ENCODE assay signal across 8 cellular contexts in genomic region chrX:150899191-150899757, GRCh38. TPM values are rescaled to one million over a fixed set of nuclear protein-coding genes. Genes with fewer than 3 reads are reported as not detected.
DNase-seq lines count a peak whose midpoint lies in the region; ATAC-seq and TF ChIP-seq lines count a peak whose summit lies in the region.

No MANE protein-coding gene starts in this region.

- H3K27ac ChIP-seq in OCI-LY3 (ENCODE audit: low read length), result no peak overlapping the region
- H3K27ac ChIP-seq in neural cell (ENCODE audit: low read length), result peak overlapping the region; percentile 78

- no peaks in the 10 kb centered on the region for H3F3A ChIP-seq in neural cell (ENCODE audit: insufficient read depth, low read length, poor library complexity, severe bottlenecking)

- H3K27me3 ChIP-seq in OCI-LY3 (ENCODE audit: low read depth, low read length) (peaks cover 3% of the 10 kb centered on the region; the same call in 1 of the 2 replicates), neural cell (ENCODE audit: insufficient read depth, low read depth, low read length) (no peaks in the 10 kb centered on the region)

- H3K4me2 ChIP-seq in OCI-LY3 (ENCODE audit: low read length), result peak overlapping the region; percentile 84
- peak overlapping the region; percentile 39 for H3K4me2 ChIP-seq in neural cell (ENCODE audit: low read length)

- peak; percentile 34 for ATAC-seq in GM19025 (IDR thresholded peaks at IDR 0.05; ENCODE audit: low read depth, unreplicated experiment)
- ATAC-seq in HG03342 (IDR thresholded peaks at IDR 0.05; ENCODE audit: unreplicated experiment), result peak; percentile 25
- no peak for ATAC-seq in activated T-helper 17 cell treated with anti-CD3 and anti-CD28 coated beads, Interleukin-2, amount 50 U/mL, for 72 hours (replicated peaks)

- no peak overlapping the region for H3K27ac Mint-ChIP-seq in activated T-helper 17 cell treated with anti-CD3 and anti-CD28 coated beads, Interleukin-2, amount 50 U/mL, for 72 hours

- H3K9me3 Mint-ChIP-seq in activated T-helper 17 cell treated with anti-CD3 and anti-CD28 coated beads, Interleukin-2, amount 50 U/mL, for 72 hours, result no peaks in the 10 kb centered on the region

- peak overlapping the region; percentile 79 for H3K4me3 Mint-ChIP-seq in activated T-helper 17 cell treated with anti-CD3 and anti-CD28 coated beads, Interleukin-2, amount 50 U/mL, for 72 hours

- TF ChIP-seq EP300 in neural cell (conservative IDR thresholded peaks at IDR 0.05; ENCODE audit: poor library complexity, severe bottlenecking), result no peak

- H3K36me3 Mint-ChIP-seq in activated T-helper 17 cell treated with anti-CD3 and anti-CD28 coated beads, Interleukin-2, amount 50 U/mL, for 72 hours (ENCODE audit: low read depth), result no peaks in the 10 kb centered on the region

- H3K4me3 ChIP-seq in OCI-LY3 (ENCODE audit: low read length) (peak overlapping the region; percentile 89), fibroblast of villous mesenchyme (ENCODE audit: low read depth, low read length) (peak overlapping the region; percentile 72), neural cell (ENCODE audit: low read length) (peak overlapping the region; percentile 73)

- H3K9me3 ChIP-seq in OCI-LY3 (ENCODE audit: insufficient read depth, low read length) (no peaks in the 10 kb centered on the region), neural cell (ENCODE audit: low read length) (no peaks in the 10 kb centered on the region)

- peak; percentile 5 for DNase-seq in AG08395 (ENCODE audit: low spot score)
- DNase-seq in fibroblast of villous mesenchyme (ENCODE audit: low read depth), result peak; percentile 12
- peak; percentile 48 for DNase-seq in ureter (ENCODE audit: low spot score)

- H3K79me2 ChIP-seq in OCI-LY3 (ENCODE audit: low read length) (peaks cover 14% of the 10 kb centered on the region), neural cell (replicated peaks; ENCODE audit: insufficient read depth, low read length) (no peaks in the 10 kb centered on the region)

- peak overlapping the region; percentile 81 for H3K9ac ChIP-seq in OCI-LY3 (ENCODE audit: low read length)
- H3K9ac ChIP-seq in neural cell (ENCODE audit: low read length), result peak overlapping the region; percentile 86

- peaks cover 5% of the 10 kb centered on the region for H3K4me1 Mint-ChIP-seq in activated T-helper 17 cell treated with anti-CD3 and anti-CD28 coated beads, Interleukin-2, amount 50 U/mL, for 72 hours

- no peak for TF ChIP-seq RAD21 in neural cell (conservative IDR thresholded peaks at IDR 0.05)

- TF ChIP-seq CTCF in OCI-LY3 (IDR thresholded peaks at IDR 0.05; ENCODE audit: low read depth, low read length) (no peak), fibroblast of villous mesenchyme (IDR thresholded peaks at IDR 0.05; ENCODE audit: insufficient read depth, low read depth, low read length) (no peak), neural cell (IDR thresholded peaks at IDR 0.05; ENCODE audit: poor library complexity, severe bottlenecking) (no peak)

- H3K36me3 ChIP-seq in OCI-LY3 (replicated peaks; ENCODE audit: low read depth, low read length) (no peaks in the 10 kb centered on the region), neural cell (ENCODE audit: insufficient read depth, low read length) (no peaks in the 10 kb centered on the region)

- no peaks in the 10 kb centered on the region for H3K27me3 Mint-ChIP-seq in activated T-helper 17 cell treated with anti-CD3 and anti-CD28 coated beads, Interleukin-2, amount 50 U/mL, for 72 hours

- H2AFZ ChIP-seq in OCI-LY3 (ENCODE audit: low read depth, low read length) (peak overlapping the region; percentile 69; the same call in 1 of the 2 replicates), neural cell (ENCODE audit: low read depth, low read length) (peak overlapping the region; percentile 40)

- H4K20me1 ChIP-seq in OCI-LY3 (ENCODE audit: insufficient read depth, low read length), result no peaks in the 10 kb centered on the region
- no peaks in the 10 kb centered on the region for H4K20me1 ChIP-seq in neural cell (ENCODE audit: insufficient read depth)

- H3K9me2 ChIP-seq in neural cell (ENCODE audit: insufficient read depth, low read length), result no peaks in the 10 kb centered on the region

- peaks cover 10% of the 10 kb centered on the region for H3K4me1 ChIP-seq in OCI-LY3 (ENCODE audit: low read length)

TF ChIP-seq in neural cell, 6 proteins besides CTCF, POLR2A, EP300 and RAD21:
- no peak for TF ChIP-seq EZH2 (IDR thresholded peaks at IDR 0.05; ENCODE audit: borderline replicate concordance, insufficient read depth, low read length, poor library complexity, severe bottlenecking)
- no peak for TF ChIP-seq TAF1 (IDR thresholded peaks at IDR 0.05; ENCODE audit: low read depth)
- TF ChIP-seq, protein P1, sequence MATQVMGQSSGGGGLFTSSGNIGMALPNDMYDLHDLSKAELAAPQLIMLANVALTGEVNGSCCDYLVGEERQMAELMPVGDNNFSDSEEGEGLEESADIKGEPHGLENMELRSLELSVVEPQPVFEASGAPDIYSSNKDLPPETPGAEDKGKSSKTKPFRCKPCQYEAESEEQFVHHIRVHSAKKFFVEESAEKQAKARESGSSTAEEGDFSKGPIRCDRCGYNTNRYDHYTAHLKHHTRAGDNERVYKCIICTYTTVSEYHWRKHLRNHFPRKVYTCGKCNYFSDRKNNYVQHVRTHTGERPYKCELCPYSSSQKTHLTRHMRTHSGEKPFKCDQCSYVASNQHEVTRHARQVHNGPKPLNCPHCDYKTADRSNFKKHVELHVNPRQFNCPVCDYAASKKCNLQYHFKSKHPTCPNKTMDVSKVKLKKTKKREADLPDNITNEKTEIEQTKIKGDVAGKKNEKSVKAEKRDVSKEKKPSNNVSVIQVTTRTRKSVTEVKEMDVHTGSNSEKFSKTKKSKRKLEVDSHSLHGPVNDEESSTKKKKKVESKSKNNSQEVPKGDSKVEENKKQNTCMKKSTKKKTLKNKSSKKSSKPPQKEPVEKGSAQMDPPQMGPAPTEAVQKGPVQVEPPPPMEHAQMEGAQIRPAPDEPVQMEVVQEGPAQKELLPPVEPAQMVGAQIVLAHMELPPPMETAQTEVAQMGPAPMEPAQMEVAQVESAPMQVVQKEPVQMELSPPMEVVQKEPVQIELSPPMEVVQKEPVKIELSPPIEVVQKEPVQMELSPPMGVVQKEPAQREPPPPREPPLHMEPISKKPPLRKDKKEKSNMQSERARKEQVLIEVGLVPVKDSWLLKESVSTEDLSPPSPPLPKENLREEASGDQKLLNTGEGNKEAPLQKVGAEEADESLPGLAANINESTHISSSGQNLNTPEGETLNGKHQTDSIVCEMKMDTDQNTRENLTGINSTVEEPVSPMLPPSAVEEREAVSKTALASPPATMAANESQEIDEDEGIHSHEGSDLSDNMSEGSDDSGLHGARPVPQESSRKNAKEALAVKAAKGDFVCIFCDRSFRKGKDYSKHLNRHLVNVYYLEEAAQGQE (IDR thresholded peaks at IDR 0.05; ENCODE audit: borderline replicate concordance), result no peak
- TF ChIP-seq POLR2AphosphoS5 (IDR thresholded peaks at IDR 0.05), result no peak
- no peak for TF ChIP-seq MXI1 (conservative IDR thresholded peaks at IDR 0.05; ENCODE audit: poor library complexity, severe bottlenecking)
- no peak for TF ChIP-seq SMC3 (conservative IDR thresholded peaks at IDR 0.05; ENCODE audit: poor library complexity)

RNA-seq across cellular contexts. Expression of gene CD99L2, which starts 0.8 kb away (rescaled TPM):
- 10 to 100 TPM; 11.6 to 17.6 TPM for total RNA-seq in activated T-helper 17 cell treated with anti-CD3 and anti-CD28 coated beads, Interleukin-2, amount 50 U/mL, for 72 hours
- total RNA-seq in fibroblast of villous mesenchyme (45.7 and 47.9 TPM in 2 replicates), ureter (30.5 TPM)
- polyA plus RNA-seq in neural cell, result 61.0 and 74.4 TPM in 2 replicates
- 87.6 and 92.5 TPM in 2 replicates for polyA minus RNA-seq in neural cell
